In the genomic region with DNA sequence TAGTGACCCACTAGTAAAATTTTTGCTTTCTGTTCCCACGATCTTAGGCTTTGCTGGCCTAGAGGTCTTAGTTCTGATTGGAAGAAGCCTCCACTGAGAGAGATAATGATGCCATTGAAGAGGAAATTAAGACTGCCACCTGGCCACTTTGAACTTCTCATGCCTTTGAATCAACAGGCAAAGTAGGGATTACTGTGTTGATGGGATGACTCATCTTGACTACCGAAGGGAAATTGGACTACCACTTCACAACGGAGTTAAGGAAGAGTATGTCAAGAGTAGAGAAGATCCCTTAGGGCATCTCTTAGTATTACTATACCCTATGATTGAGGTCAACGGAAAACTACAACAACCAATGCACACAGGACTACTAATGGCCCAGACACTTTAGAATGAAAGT, we compare ENCODE assay signal across 20 cellular contexts. TPM values are rescaled to one million over a fixed set of nuclear protein-coding genes. Genes with fewer than 3 reads are reported as not detected.
"Had no signal": no experiment of that assay in that cellular context is flagged by ENCODE, and none has a peak within 500 bp of the region (broad histone marks: within the 10 kb centered on the region; RNA-seq: fewer than 3 reads in every experiment).

No MANE protein-coding gene starts in this region.

- H3K4me3 ChIP-seq: colonic mucosa, esophagus muscularis mucosa, right lobe of liver, smooth muscle cell, testis, upper lobe of left lung had no signal

- H3K36me3 Mint-ChIP-seq: brain; natural killer cell treated with Interleukin-12 subunit alpha and Interleukin-12 subunit beta and Interleukin-15 and Interleukin-18, amount 100 ng/mL, for 72 hours; stimulated activated effector memory CD8-positive, alpha-beta T cell treated with anti-CD3 and anti-CD28 coated beads, Interleukin-12 subunit alpha, Interleukin-12 subunit beta, amount 100 ng/mL, for 72 hours had no signal

- DNase-seq: activated CD4-positive, alpha-beta T cell treated with anti-CD3 and anti-CD28 coated beads, Interleukin-2, amount 10 ng/mL, durations not matched to agents 24 days and 14 days; activated CD8-positive, alpha-beta T cell treated with anti-CD3 and anti-CD28 coated beads, Interleukin-2, amount 10 ng/mL, durations not matched to agents 7 days and 5 days; activated naive CD4-positive, alpha-beta T cell treated with anti-CD3 and anti-CD28 coated beads for 36 hours; activated T-cell treated with anti-CD3 and anti-CD28 coated beads, Interleukin-2, amount 50 U/mL, for 4 hours; colonic mucosa; left cardiac atrium; right lobe of liver; stimulated activated CD4-positive, alpha-beta T cell treated with anti-CD3 and anti-CD28 coated beads, Interleukin-4, amount 100 ng/mL, for 24 hours; T1000; testis; upper lobe of left lung had no signal

- H3K4me1 Mint-ChIP-seq: activated CD4-positive, alpha-beta T cell treated with anti-CD3 and anti-CD28 coated beads, Interleukin-2, amount 10 ng/mL, durations not matched to agents 24 days and 14 days; brain; central memory CD8-positive, alpha-beta T cell; stimulated activated effector memory CD8-positive, alpha-beta T cell treated with anti-CD3 and anti-CD28 coated beads, Interleukin-12 subunit alpha, Interleukin-12 subunit beta, amount 100 ng/mL, for 72 hours had no signal

- H3K27ac Mint-ChIP-seq: activated CD4-positive, alpha-beta T cell treated with anti-CD3 and anti-CD28 coated beads, Interleukin-2, amount 10 ng/mL, durations not matched to agents 24 days and 14 days; activated CD8-positive, alpha-beta T cell treated with anti-CD3 and anti-CD28 coated beads, Interleukin-2, amount 10 ng/mL, durations not matched to agents 7 days and 5 days; activated naive CD4-positive, alpha-beta T cell treated with anti-CD3 and anti-CD28 coated beads for 36 hours; brain; natural killer cell treated with Interleukin-12 subunit alpha and Interleukin-12 subunit beta and Interleukin-15 and Interleukin-18, amount 100 ng/mL, for 72 hours; stimulated activated effector memory CD8-positive, alpha-beta T cell treated with anti-CD3 and anti-CD28 coated beads, Interleukin-12 subunit alpha, Interleukin-12 subunit beta, amount 100 ng/mL, for 72 hours had no signal

- H3K4me1 ChIP-seq: colonic mucosa, parathyroid adenoma, right lobe of liver, testis, upper lobe of left lung had no signal

- H3K4me3 Mint-ChIP-seq: activated CD4-positive, alpha-beta T cell treated with anti-CD3 and anti-CD28 coated beads, Interleukin-2, amount 10 ng/mL, durations not matched to agents 24 days and 14 days; activated CD8-positive, alpha-beta T cell treated with anti-CD3 and anti-CD28 coated beads, Interleukin-2, amount 10 ng/mL, durations not matched to agents 7 days and 5 days; activated naive CD4-positive, alpha-beta T cell treated with anti-CD3 and anti-CD28 coated beads for 36 hours; activated T-cell treated with anti-CD3 and anti-CD28 coated beads, Interleukin-2, amount 50 U/mL, for 4 hours; brain; central memory CD8-positive, alpha-beta T cell; natural killer cell treated with Interleukin-12 subunit alpha and Interleukin-12 subunit beta and Interleukin-15 and Interleukin-18, amount 100 ng/mL, for 72 hours; stimulated activated effector memory CD8-positive, alpha-beta T cell treated with anti-CD3 and anti-CD28 coated beads, Interleukin-12 subunit alpha, Interleukin-12 subunit beta, amount 100 ng/mL, for 72 hours had no signal

- H3K36me3 ChIP-seq: colonic mucosa, esophagus muscularis mucosa, neutrophil, right lobe of liver, upper lobe of left lung had no signal

- H3K27me3 ChIP-seq: colonic mucosa, esophagus muscularis mucosa, neutrophil, right lobe of liver, testis, upper lobe of left lung had no signal

- H3K27me3 Mint-ChIP-seq: activated CD4-positive, alpha-beta T cell treated with anti-CD3 and anti-CD28 coated beads, Interleukin-2, amount 10 ng/mL, durations not matched to agents 24 days and 14 days; central memory CD8-positive, alpha-beta T cell; natural killer cell treated with Interleukin-12 subunit alpha and Interleukin-12 subunit beta and Interleukin-15 and Interleukin-18, amount 100 ng/mL, for 72 hours had no signal

- H3K9ac ChIP-seq: parathyroid adenoma had no signal

- H3K27ac ChIP-seq: colonic mucosa, esophagus muscularis mucosa, neutrophil, parathyroid adenoma, right lobe of liver, testis, upper lobe of left lung had no signal

- H3K9me3 Mint-ChIP-seq: activated CD4-positive, alpha-beta T cell treated with anti-CD3 and anti-CD28 coated beads, Interleukin-2, amount 10 ng/mL, durations not matched to agents 24 days and 14 days; activated naive CD4-positive, alpha-beta T cell treated with anti-CD3 and anti-CD28 coated beads for 36 hours; activated T-cell treated with anti-CD3 and anti-CD28 coated beads, Interleukin-2, amount 50 U/mL, for 4 hours; brain; stimulated activated effector memory CD8-positive, alpha-beta T cell treated with anti-CD3 and anti-CD28 coated beads, Interleukin-12 subunit alpha, Interleukin-12 subunit beta, amount 100 ng/mL, for 72 hours had no signal

- H3K9me3 ChIP-seq: colonic mucosa, esophagus muscularis mucosa, neutrophil, right lobe of liver, testis, upper lobe of left lung had no signal

- FAIRE-seq: endometrium had no signal

RNA-seq across cellular contexts. Expression of gene FREM2, which starts 12.7 kb away (rescaled TPM):
- total RNA-seq: activated CD8-positive, alpha-beta T cell treated with anti-CD3 and anti-CD28 coated beads, Interleukin-2, amount 10 ng/mL, durations not matched to agents 7 days and 5 days; activated naive CD4-positive, alpha-beta T cell treated with anti-CD3 and anti-CD28 coated beads for 36 hours; natural killer cell treated with Interleukin-12 subunit alpha and Interleukin-12 subunit beta and Interleukin-15 and Interleukin-18, amount 100 ng/mL, for 72 hours had no signal
- polyA plus RNA-seq: smooth muscle cell had no signal
